In the genomic region with DNA sequence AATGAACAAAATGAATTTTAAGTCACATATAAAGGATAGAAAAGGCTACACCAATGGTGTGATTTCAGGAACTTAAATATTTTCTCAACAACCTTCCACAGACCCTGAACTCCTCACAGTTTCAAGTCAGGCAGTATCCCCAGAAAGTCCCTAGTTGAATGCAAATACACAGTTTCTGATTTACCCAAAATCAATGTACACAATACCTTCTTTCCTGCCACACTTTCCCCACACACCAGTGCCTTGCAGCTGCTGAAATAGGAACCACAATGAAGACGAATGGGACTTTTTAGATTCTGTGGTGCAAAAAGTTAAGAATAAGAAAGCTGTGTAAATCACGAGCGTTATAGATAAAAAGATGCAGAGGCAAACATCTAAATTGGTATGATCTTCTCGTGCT, we compare ENCODE assay signal across 12 cellular contexts.
A peak's percentile ranks its signal among the peaks of the same experiment; 100 is the strongest.
DNase-seq lines count a peak whose midpoint lies in the region; ATAC-seq lines count a peak whose summit lies in the region.
"Had no signal": no experiment of that assay in that cellular context is flagged by ENCODE, and none has a peak within 500 bp of the region (broad histone marks: within the 10 kb centered on the region; RNA-seq: fewer than 3 reads in every experiment).

No MANE protein-coding gene starts in this region.

- no peaks in the 10 kb centered on the region; the same call in 1 of the 2 replicates for H3K27me3 ChIP-seq in Karpas-422 (ENCODE audit: low read length)
- H3K27me3 ChIP-seq: neutrophil, stomach had no signal

- H2AFZ ChIP-seq in Karpas-422 (ENCODE audit: low read length), result no peak overlapping the region

- no peaks in the 10 kb centered on the region for H3K36me3 Mint-ChIP-seq in stimulated activated memory B cell treated with anti-CD40 and anti-IgM and Interleukin-4, amounts not matched to agents 10 μg/mL and 1 μg/mL and 100 μg/mL, for 72 hours

- no peaks in the 10 kb centered on the region for H3K9me2 ChIP-seq in Karpas-422 (replicated peaks; ENCODE audit: insufficient read depth, low read length)

- no peak overlapping the region for H3K4me3 ChIP-seq in Karpas-422 (ENCODE audit: low read length)
- H3K4me3 ChIP-seq: stomach had no signal

- H3K9me3 Mint-ChIP-seq in stimulated activated memory B cell treated with anti-CD40 and anti-IgM and Interleukin-4, amounts not matched to agents 10 μg/mL and 1 μg/mL and 100 μg/mL, for 72 hours, result no peaks in the 10 kb centered on the region

- H3K36me3 ChIP-seq in Karpas-422 (ENCODE audit: insufficient read depth, low read length), result no peaks in the 10 kb centered on the region
- H3K36me3 ChIP-seq: neutrophil, stomach had no signal

- H3K79me2 ChIP-seq in Karpas-422 (ENCODE audit: low read length), result no peaks in the 10 kb centered on the region

- H3K4me3 Mint-ChIP-seq in stimulated activated memory B cell treated with anti-CD40 and anti-IgM and Interleukin-4, amounts not matched to agents 10 μg/mL and 1 μg/mL and 100 μg/mL, for 72 hours, result peak overlapping the region; percentile 42

- DNase-seq in GM19238 (ENCODE audit: insufficient read length, low spot score) (no peak), Karpas-422 (no peak), islet precursor cell (no peak), germinal center (ENCODE audit: low spot score) (no peak)
- DNase-seq: activated naive CD4-positive, alpha-beta T cell; kidney glomerular epithelial cell; stomach had no signal

- H3K27ac ChIP-seq in Karpas-422 (ENCODE audit: low read length), result no peak overlapping the region
- H3K27ac ChIP-seq: neutrophil, stomach had no signal

- H3K4me1 Mint-ChIP-seq in stimulated activated memory B cell treated with anti-CD40 and anti-IgM and Interleukin-4, amounts not matched to agents 10 μg/mL and 1 μg/mL and 100 μg/mL, for 72 hours, result peaks cover 47% of the 10 kb centered on the region

- no peaks in the 10 kb centered on the region for H3K27me3 Mint-ChIP-seq in stimulated activated memory B cell treated with anti-CD40 and anti-IgM and Interleukin-4, amounts not matched to agents 10 μg/mL and 1 μg/mL and 100 μg/mL, for 72 hours

- H3K27ac Mint-ChIP-seq in stimulated activated memory B cell treated with anti-CD40 and anti-IgM and Interleukin-4, amounts not matched to agents 10 μg/mL and 1 μg/mL and 100 μg/mL, for 72 hours, result peak overlapping the region; percentile 79

- H4K20me1 ChIP-seq in Karpas-422 (ENCODE audit: insufficient read depth, low read depth, low read length), result no peaks in the 10 kb centered on the region

- no peak overlapping the region for H3K4me2 ChIP-seq in Karpas-422 (ENCODE audit: low read depth, low read length, poor library complexity, severe bottlenecking)

- H3K9me3 ChIP-seq in Karpas-422 (ENCODE audit: low read length), result no peaks in the 10 kb centered on the region
- H3K9me3 ChIP-seq: neutrophil, stomach had no signal

- H3K4me1 ChIP-seq in Karpas-422 (ENCODE audit: low read length), result no peaks in the 10 kb centered on the region
- H3K4me1 ChIP-seq: stomach had no signal

- H3K9ac ChIP-seq in Karpas-422 (ENCODE audit: low read length), result no peak overlapping the region

- ATAC-seq in GM19035 (IDR thresholded peaks at IDR 0.05; ENCODE audit: unreplicated experiment) (peak; percentile 79), HG02571 (IDR thresholded peaks at IDR 0.05; ENCODE audit: unreplicated experiment) (peak; percentile 78), HG03196 (IDR thresholded peaks at IDR 0.05; ENCODE audit: unreplicated experiment) (peak; percentile 77)
- ATAC-seq in stimulated activated memory B cell treated with anti-CD40 and anti-IgM and Interleukin-4, amounts not matched to agents 10 μg/mL and 1 μg/mL and 100 μg/mL, for 72 hours, result peak; percentile 63
